23 cellular contexts compared by ENCODE assay signal in genomic region chr5:107607196-107607595, GRCh38.
"Had no signal": no experiment of that assay in that cellular context is flagged by ENCODE, and none has a peak within 500 bp of the region (broad histone marks: within the 10 kb centered on the region; RNA-seq: fewer than 3 reads in every experiment).

No MANE protein-coding gene starts in this region.

- H3K27ac ChIP-seq: adrenal gland, ascending aorta, epithelial cell of prostate, gastroesophageal sphincter, left ventricle myocardium inferior, thoracic aorta, upper lobe of right lung, WERI-Rb-1 had no signal

- ATAC-seq: gastroesophageal sphincter, upper lobe of right lung had no signal

- H3K9me3 ChIP-seq: adrenal gland, ascending aorta, gastroesophageal sphincter, heart left ventricle, left ventricle myocardium inferior, SK-N-SH, thoracic aorta, upper lobe of right lung had no signal

- H3K4me1 Mint-ChIP-seq: activated CD4-positive, alpha-beta T cell treated with anti-CD3 and anti-CD28 coated beads, Interleukin-2, amount 10 ng/mL, durations not matched to agents 7 days and 5 days had no signal

- H3K9ac ChIP-seq: SK-N-SH had no signal

- H3K4me3 Mint-ChIP-seq: activated CD4-positive, alpha-beta T cell treated with anti-CD3 and anti-CD28 coated beads, Interleukin-2, amount 10 ng/mL, durations not matched to agents 7 days and 5 days; activated naive CD8-positive, alpha-beta T cell; central memory CD8-positive, alpha-beta T cell; mesothelial cell of epicardium; neural crest cell had no signal

- H3K4me1 ChIP-seq: adrenal gland, ascending aorta, gastroesophageal sphincter, upper lobe of right lung had no signal

- H3K27me3 ChIP-seq: adrenal gland, ascending aorta, gastroesophageal sphincter, heart left ventricle, upper lobe of right lung had no signal

- H3K9me3 Mint-ChIP-seq: activated CD4-positive, alpha-beta T cell treated with anti-CD3 and anti-CD28 coated beads, Interleukin-2, amount 10 ng/mL, durations not matched to agents 7 days and 5 days; activated T-helper 2 cell treated with anti-CD3 and anti-CD28 coated beads, Interferon-gamma antibody, Interleukin-2, Interleukin-4, amounts not matched to agents 10 μg/mL and 5 μg/mL and 100 μg/mL, durations not matched to agents 14 hours and 24 hours and 36 hours; central memory CD8-positive, alpha-beta T cell; mesothelial cell of epicardium; neural crest cell had no signal

- H3K4me2 ChIP-seq: SK-N-SH had no signal

- FAIRE-seq: colon had no signal

- DNase-seq: activated CD4-positive, alpha-beta T cell treated with anti-CD3 and anti-CD28 coated beads, Interleukin-2, amount 10 ng/mL, durations not matched to agents 7 days and 5 days; activated CD4-positive, CD25-positive, alpha-beta regulatory T cell treated with anti-CD3 and anti-CD28 coated beads, Interleukin-2, amount 50 U/mL, for 72 hours; activated naive CD4-positive, alpha-beta T cell; activated T-cell treated with anti-CD3 and anti-CD28 coated beads, Interleukin-2, amount 50 U/mL, for 1 hour; adrenal gland; heart left ventricle; left ventricle myocardium inferior; retina; SK-N-SH; stimulated activated CD4-positive, alpha-beta T cell treated with anti-CD3 and anti-CD28 coated beads, Interleukin-4, amount 100 ng/mL, for 24 hours; stimulated activated naive CD4-positive, alpha-beta T cell treated with Interleukin-2 at 50 U/mL for 16 hours; upper lobe of right lung; WERI-Rb-1 had no signal

- H3K4me3 ChIP-seq: adrenal gland, ascending aorta, gastroesophageal sphincter, heart left ventricle, left ventricle myocardium inferior, thoracic aorta, upper lobe of right lung had no signal

- H3K36me3 Mint-ChIP-seq: activated naive CD8-positive, alpha-beta T cell; mesothelial cell of epicardium had no signal

- H3K36me3 ChIP-seq: adrenal gland, ascending aorta, gastroesophageal sphincter, heart left ventricle, left ventricle myocardium inferior, thoracic aorta, upper lobe of right lung, WERI-Rb-1 had no signal

- H3K27ac Mint-ChIP-seq: activated CD4-positive, alpha-beta T cell treated with anti-CD3 and anti-CD28 coated beads, Interleukin-2, amount 10 ng/mL, durations not matched to agents 7 days and 5 days; activated naive CD8-positive, alpha-beta T cell; activated T-helper 2 cell treated with anti-CD3 and anti-CD28 coated beads, Interferon-gamma antibody, Interleukin-2, Interleukin-4, amounts not matched to agents 10 μg/mL and 5 μg/mL and 100 μg/mL, durations not matched to agents 14 hours and 24 hours and 36 hours; mesothelial cell of epicardium had no signal
